ENCODE assay signal across 32 cellular contexts in the genomic region with DNA sequence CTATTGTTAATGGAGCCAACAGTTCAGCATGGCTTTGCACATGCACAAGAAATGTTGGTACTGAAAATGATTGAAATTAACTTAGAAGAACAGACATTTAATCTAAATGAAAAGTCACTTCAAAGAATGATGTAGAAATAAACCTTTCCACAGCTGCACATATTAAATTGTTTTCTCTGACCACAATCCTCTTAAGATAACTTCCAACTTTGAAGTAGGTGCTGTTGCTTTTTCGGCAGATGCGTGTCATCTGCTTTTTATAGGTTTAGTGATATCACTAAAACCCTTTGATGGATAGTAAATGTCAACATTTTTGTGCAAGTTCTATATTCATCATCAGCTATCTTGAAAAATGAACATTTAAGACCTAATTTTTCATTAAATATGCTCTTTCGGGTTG. TPM values are rescaled to one million over a fixed set of nuclear protein-coding genes. Genes with fewer than 3 reads are reported as not detected.
"Had no signal": no experiment of that assay in that cellular context is flagged by ENCODE, and none has a peak within 500 bp of the region (broad histone marks: within the 10 kb centered on the region; RNA-seq: fewer than 3 reads in every experiment).

No MANE protein-coding gene starts in this region.

- H3K9me3 Mint-ChIP-seq: activated CD4-positive, alpha-beta T cell treated with anti-CD3 and anti-CD28 coated beads, Interleukin-2, amount 10 ng/mL, durations not matched to agents 24 days and 14 days; activated CD8-positive, alpha-beta T cell treated with anti-CD3 and anti-CD28 coated beads for 36 hours; activated naive CD4-positive, alpha-beta T cell treated with anti-CD3 and anti-CD28 coated beads for 36 hours; activated naive CD4-positive, alpha-beta T cell treated with anti-CD3 and anti-CD28 coated beads, Interleukin-2, amount 50 U/mL, for 72 hours; activated T-helper 2 cell treated with anti-CD3 and anti-CD28 coated beads, Interferon-gamma antibody, Interleukin-2, Interleukin-4, amounts not matched to agents 10 μg/mL and 5 μg/mL and 100 μg/mL, durations not matched to agents 14 hours and 24 hours and 36 hours had no signal

- H3K27ac ChIP-seq: adrenal gland, body of pancreas, breast epithelium, RWPE1 had no signal

- H3K4me3 ChIP-seq: adrenal gland, body of pancreas, breast epithelium, MG63 had no signal

- H3K9me3 ChIP-seq: adrenal gland, body of pancreas, breast epithelium, MG63 had no signal

- ATAC-seq: activated CD8-positive, alpha-beta T cell treated with anti-CD3 and anti-CD28 coated beads for 36 hours; activated naive CD4-positive, alpha-beta T cell treated with anti-CD3 and anti-CD28 coated beads, Interleukin-2, amount 50 U/mL, for 72 hours; body of pancreas; PC-3; Right ventricle myocardium inferior had no signal

- H3K4me1 Mint-ChIP-seq: activated CD4-positive, alpha-beta T cell treated with anti-CD3 and anti-CD28 coated beads, Interleukin-2, amount 10 ng/mL, durations not matched to agents 24 days and 14 days had no signal

- DNase-seq: activated CD4-positive, alpha-beta T cell treated with anti-CD3 and anti-CD28 coated beads, Interleukin-2, amount 10 ng/mL, durations not matched to agents 24 days and 14 days; activated CD4-positive, alpha-beta T cell treated with anti-CD3 and anti-CD28 coated beads, Interleukin-2, amount 50 U/mL, for 4 hours; activated CD8-positive, alpha-beta T cell treated with anti-CD3 and anti-CD28 coated beads for 36 hours; activated gamma-delta T cell; activated naive CD4-positive, alpha-beta T cell treated with anti-CD3 and anti-CD28 coated beads for 36 hours; activated T-cell treated with anti-CD3 and anti-CD28 coated beads, Interleukin-2, amount 50 U/mL, for 1 hour; adrenal gland; body of pancreas; Karpas-422; KBM-7; MG63; NCI-H1092; NCI-H1436 treated with DMSO at 0.1 percent for 48 hours; NCI-H1694 treated with DMSO at 0.1 percent for 48 hours; NCI-H2029; NCI-H2107; NCI-H2171; NCI-H510A; NCI-H526; NCI-H748 treated with DMSO at 0.1 percent for 48 hours; NK-92 treated with Interleukin-12 subunit alpha and Interleukin-12 subunit beta, amount 100 ng/mL, for 24 hours; PC-3; SIG-M5; SW 1271; T-helper 1 cell; T-helper 2 cell; T-helper 9 cell had no signal

- H3K27ac Mint-ChIP-seq: activated CD4-positive, alpha-beta T cell treated with anti-CD3 and anti-CD28 coated beads, Interleukin-2, amount 10 ng/mL, durations not matched to agents 24 days and 14 days; activated CD8-positive, alpha-beta T cell treated with anti-CD3 and anti-CD28 coated beads for 36 hours; activated naive CD4-positive, alpha-beta T cell treated with anti-CD3 and anti-CD28 coated beads for 36 hours; activated naive CD4-positive, alpha-beta T cell treated with anti-CD3 and anti-CD28 coated beads, Interleukin-2, amount 50 U/mL, for 72 hours; activated T-helper 2 cell treated with anti-CD3 and anti-CD28 coated beads, Interferon-gamma antibody, Interleukin-2, Interleukin-4, amounts not matched to agents 10 μg/mL and 5 μg/mL and 100 μg/mL, durations not matched to agents 14 hours and 24 hours and 36 hours had no signal

- H3K27me3 ChIP-seq: adrenal gland, body of pancreas, breast epithelium had no signal

- H3K36me3 Mint-ChIP-seq: activated naive CD4-positive, alpha-beta T cell treated with anti-CD3 and anti-CD28 coated beads, Interleukin-2, amount 50 U/mL, for 72 hours had no signal

- H3K36me3 ChIP-seq: adrenal gland, breast epithelium, MG63 had no signal

- H3K4me3 Mint-ChIP-seq: activated CD4-positive, alpha-beta T cell treated with anti-CD3 and anti-CD28 coated beads, Interleukin-2, amount 10 ng/mL, durations not matched to agents 24 days and 14 days; activated CD8-positive, alpha-beta T cell treated with anti-CD3 and anti-CD28 coated beads for 36 hours; activated naive CD4-positive, alpha-beta T cell treated with anti-CD3 and anti-CD28 coated beads for 36 hours had no signal

- H3K4me1 ChIP-seq: adrenal gland, body of pancreas, breast epithelium had no signal

RNA-seq across cellular contexts. Expression of gene SLC1A3, which starts 25.3 kb away (rescaled TPM):
- total RNA-seq: activated CD4-positive, alpha-beta T cell treated with anti-CD3 and anti-CD28 coated beads, Interleukin-2, amount 10 ng/mL, durations not matched to agents 24 days and 14 days; activated T-helper 2 cell treated with anti-CD3 and anti-CD28 coated beads, Interferon-gamma antibody, Interleukin-2, Interleukin-4, amounts not matched to agents 10 μg/mL and 5 μg/mL and 100 μg/mL, durations not matched to agents 14 hours and 24 hours and 36 hours had no signal
